11 cellular contexts compared by ENCODE assay signal in genomic region chr2:46780801-46781445, GRCh38.
DNase-seq lines count a peak whose midpoint lies in the region; TF ChIP-seq lines count a peak whose summit lies in the region.
"Had no signal": no experiment of that assay in that cellular context is flagged by ENCODE, and none has a peak within 500 bp of the region (broad histone marks: within the 10 kb centered on the region; RNA-seq: fewer than 3 reads in every experiment).

No MANE protein-coding gene starts in this region.

- no peak overlapping the region for H3K9ac ChIP-seq in endodermal cell (ENCODE audit: extremely low read depth, low read length, poor library complexity, severe bottlenecking)

- H3K4me1 ChIP-seq in endodermal cell (ENCODE audit: control insufficient read depth, insufficient read depth, low read length) = no peaks in the 10 kb centered on the region
- peaks cover 0 to 20% of the 10 kb centered on the region in 2 donors for H3K4me1 ChIP-seq in adrenal gland (replicated peaks in 1 of 2)
- H3K4me1 ChIP-seq: Caco-2 had no signal

- TF ChIP-seq CTCF in BJ (IDR thresholded peaks at IDR 0.05; ENCODE audit: insufficient read depth, low read depth, low read length) = peak; percentile 23; the same call in 1 of the 2 replicates
- TF ChIP-seq CTCF in endodermal cell (conservative IDR thresholded peaks at IDR 0.05) = peak; percentile 79
- TF ChIP-seq CTCF in nephron (IDR thresholded peaks at IDR 0.05; ENCODE audit: unreplicated experiment in 3 of 3) = peak in 1 of 3 experiments; percentile 37
- no peak for TF ChIP-seq CTCF in adrenal gland (IDR thresholded peaks at IDR 0.05)

- H3K36me3 Mint-ChIP-seq in endodermal cell (ENCODE audit: low read depth) (no peaks in the 10 kb centered on the region), nephron (ENCODE audit: low read depth) (no peaks in the 10 kb centered on the region)
- peaks cover 2% of the 10 kb centered on the region for H3K36me3 Mint-ChIP-seq in activated CD4-positive, alpha-beta memory T cell treated with anti-CD3 and anti-CD28 coated beads for 36 hours

- no peak overlapping the region for H3K4me3 Mint-ChIP-seq in endodermal cell
- H3K4me3 Mint-ChIP-seq in nephron = peak overlapping the region in 1 of 3 experiments; percentile 50
- H3K4me3 Mint-ChIP-seq in activated CD4-positive, alpha-beta memory T cell treated with anti-CD3 and anti-CD28 coated beads for 36 hours = no peak overlapping the region

- POLR2A ChIA-PET in BJ (lab: Charles Lee) = interaction anchor here (2.2 kb wide), 1 partner anchor 17 kb away, joined by 5 read pairs; no protein-coding TSS in a partner anchor
- POLR2A ChIA-PET in activated CD4-positive, alpha-beta memory T cell treated with anti-CD3 and anti-CD28 coated beads for 36 hours (lab: Charles Lee) = no interaction called here

- H3K27me3 ChIP-seq in BJ (ENCODE audit: control insufficient read depth, insufficient read depth, low read length) (no peaks in the 10 kb centered on the region), endodermal cell (ENCODE audit: control insufficient read depth, insufficient read depth, low read length, poor library complexity, severe bottlenecking) (no peaks in the 10 kb centered on the region), adrenal gland (no peaks in the 10 kb centered on the region)

- H3K27ac ChIP-seq in endodermal cell (ENCODE audit: low read depth, low read length) = no peak overlapping the region
- H3K27ac ChIP-seq in adrenal gland = peak overlapping the region in 2 of 5 donors; percentile 8 to 54
- H3K27ac ChIP-seq: SK-N-MC had no signal

- H3K9me3 Mint-ChIP-seq in endodermal cell (peaks cover 6% of the 10 kb centered on the region), nephron (peaks cover 11% of the 10 kb centered on the region)
- H3K9me3 Mint-ChIP-seq in activated CD4-positive, alpha-beta memory T cell treated with anti-CD3 and anti-CD28 coated beads for 36 hours = no peaks in the 10 kb centered on the region

- H3K36me3 ChIP-seq in BJ (ENCODE audit: control insufficient read depth, insufficient read depth, low read length) (no peaks in the 10 kb centered on the region), endodermal cell (ENCODE audit: control insufficient read depth, insufficient read depth, low read length) (no peaks in the 10 kb centered on the region), adrenal gland (replicated peaks in 1 of 2) (no peaks in the 10 kb centered on the region)

- no peak for TF ChIP-seq POLR2A in adrenal gland (IDR thresholded peaks at IDR 0.05)

- H3K9me3 ChIP-seq in endodermal cell (ENCODE audit: control insufficient read depth, low read length) (peaks cover 9% of the 10 kb centered on the region), adrenal gland (replicated peaks in 1 of 3) (no peaks in the 10 kb centered on the region)

- DNase-seq in BJ (ENCODE audit: low read depth) (no peak), NCI-H2227 (lab: John Stamatoyannopoulos, UW; ENCODE audit: unreplicated experiment) (peak; percentile 75), endodermal cell (peak; percentile 93), H4 (ENCODE audit: low spot score) (no peak), NCI-H1105 treated with DMSO at 0.1 percent for 48 hours (lab: John Stamatoyannopoulos, UW) (no peak), adrenal gland (no peak)
- no peak for DNase-seq in activated CD4-positive, alpha-beta memory T cell treated with anti-CD3 and anti-CD28 coated beads for 36 hours
- DNase-seq: activated naive CD4-positive, alpha-beta T cell treated with Interleukin-2 at 50 U/mL for 16 hours had no signal

- CTCF ChIA-PET in BJ (lab: Yijun Ruan, JAX) = interaction anchor here (0.8 to 3.0 kb wide), 8 partner anchors 10 to 131 kb away, joined by 3 to 9 read pairs (median 4); no protein-coding TSS in a partner anchor
- CTCF ChIA-PET in activated CD4-positive, alpha-beta memory T cell treated with anti-CD3 and anti-CD28 coated beads for 36 hours (lab: Charles Lee) = no interaction called here

- H3K27me3 Mint-ChIP-seq in endodermal cell (ENCODE audit: insufficient read depth) = peaks cover 1% of the 10 kb centered on the region
- peaks cover 6% of the 10 kb centered on the region for H3K27me3 Mint-ChIP-seq in nephron (ENCODE audit: low read depth)
- peaks cover 7% of the 10 kb centered on the region for H3K27me3 Mint-ChIP-seq in activated CD4-positive, alpha-beta memory T cell treated with anti-CD3 and anti-CD28 coated beads for 36 hours

- H3K4me1 Mint-ChIP-seq in endodermal cell = peaks cover 2% of the 10 kb centered on the region
- H3K4me1 Mint-ChIP-seq in nephron = peaks cover 49% of the 10 kb centered on the region
- peaks cover 1% of the 10 kb centered on the region for H3K4me1 Mint-ChIP-seq in activated CD4-positive, alpha-beta memory T cell treated with anti-CD3 and anti-CD28 coated beads for 36 hours (ENCODE audit: low read depth)

- no peak overlapping the region for H3K4me3 ChIP-seq in BJ (ENCODE audit: low read depth, low read length)
- no peak overlapping the region for H3K4me3 ChIP-seq in endodermal cell (ENCODE audit: low read length)
- no peak overlapping the region for H3K4me3 ChIP-seq in adrenal gland
- H3K4me3 ChIP-seq: SK-N-MC had no signal

- WGBS in endodermal cell (ENCODE audit: insufficient coverage in 1 of 2, insufficient read length in 1 of 2), 2 experiments = 73 to 75% methylated on average over 15 of the region's 15 CpGs
- 76 to 89% (median 81%) methylated on average over 12 to 15 of the region's 15 CpGs for WGBS in adrenal gland, 4 donors

- H3K27ac Mint-ChIP-seq in endodermal cell (no peak overlapping the region), nephron (peak overlapping the region; percentile 71 to 93 (median 80))
- no peak overlapping the region for H3K27ac Mint-ChIP-seq in activated CD4-positive, alpha-beta memory T cell treated with anti-CD3 and anti-CD28 coated beads for 36 hours

- intact Hi-C loops in activated CD4-positive, alpha-beta memory T cell treated with anti-CD3 and anti-CD28 coated beads for 36 hours (cut with micrococcal nuclease) = no loop called here
- intact Hi-C loops in adrenal gland (cut with DNase I) = no loop called here

Comparison
In these comparisons a context has a peak if more than half of its experiments do, and no peak if none do; other contexts are left out.
1. DNase-seq: peak in NCI-H2227 (single experiment) and endodermal cell (single experiment); none in BJ (single experiment), activated CD4-positive, alpha-beta memory T cell treated with anti-CD3 and anti-CD28 coated beads for 36 hours (single experiment), H4 (single experiment), NCI-H1105 treated with DMSO at 0.1 percent for 48 hours (single experiment) and adrenal gland (0 of 7).
2. CTCF ChIP-seq: peak in BJ (single experiment) and endodermal cell (single experiment); none in adrenal gland (0 of 6).
3. H3K27ac Mint-ChIP-seq: peak in nephron (3 of 3); none in endodermal cell (single experiment) and activated CD4-positive, alpha-beta memory T cell treated with anti-CD3 and anti-CD28 coated beads for 36 hours (single experiment).